Comparison of ENCODE assay signal across 8 cellular contexts in genomic region chr19:18293642-18294466, GRCh38. TPM values are rescaled to one million over a fixed set of nuclear protein-coding genes. Genes with fewer than 3 reads are reported as not detected.
DNase-seq lines count a peak whose midpoint lies in the region; ATAC-seq and TF ChIP-seq lines count a peak whose summit lies in the region.

No MANE protein-coding gene starts in this region.

- H3K27ac Mint-ChIP-seq in stimulated activated naive CD8-positive, alpha-beta T cell treated with anti-CD3 and anti-CD28 coated beads, Interleukin-15, Interleukin-2, amounts not matched to agents 100 ng/mL and 50 ng/mL, for 24 hours: peak overlapping the region; percentile 93
- peak overlapping the region; percentile 57 for H3K27ac Mint-ChIP-seq in chondrocyte (ENCODE audit: unreplicated experiment)
- H3K27ac Mint-ChIP-seq in naive thymus-derived CD8-positive, alpha-beta T cell: peak overlapping the region; percentile 92 to 100 (median 97)

- no peaks in the 10 kb centered on the region for H3K9me3 Mint-ChIP-seq in stimulated activated naive CD8-positive, alpha-beta T cell treated with anti-CD3 and anti-CD28 coated beads, Interleukin-15, Interleukin-2, amounts not matched to agents 100 ng/mL and 50 ng/mL, for 24 hours
- H3K9me3 Mint-ChIP-seq in chondrocyte (ENCODE audit: low read depth): no peaks in the 10 kb centered on the region
- H3K9me3 Mint-ChIP-seq in naive thymus-derived CD8-positive, alpha-beta T cell: peaks cover 0 to 10% (median 0%) of the 10 kb centered on the region in 9 donors

- TF ChIP-seq CTCF in chondrocyte (IDR thresholded peaks at IDR 0.05) (no peak), GM20000 (IDR thresholded peaks at IDR 0.05; ENCODE audit: extremely low read depth, missing control alignments) (no peak), GM10248 (IDR thresholded peaks at IDR 0.05; ENCODE audit: control extremely low read depth, extremely low read depth, low read depth, missing control alignments) (no peak)

- H3K4me3 Mint-ChIP-seq in stimulated activated naive CD8-positive, alpha-beta T cell treated with anti-CD3 and anti-CD28 coated beads, Interleukin-15, Interleukin-2, amounts not matched to agents 100 ng/mL and 50 ng/mL, for 24 hours: peak overlapping the region; percentile 87
- no peak overlapping the region for H3K4me3 Mint-ChIP-seq in chondrocyte (ENCODE audit: unreplicated experiment)
- H3K4me3 Mint-ChIP-seq in naive thymus-derived CD8-positive, alpha-beta T cell: peak overlapping the region; percentile 56 to 96 (median 85)

- CTCF ChIA-PET in GM10248 (lab: Yijun Ruan, JAX): interaction anchor here (3.1 to 6.3 kb wide), 2 partner anchors 9 to 13 kb away, joined by 20 to 43 read pairs; partner anchors contain the start of gene JUND

- no peak for ATAC-seq in stimulated activated naive CD8-positive, alpha-beta T cell treated with anti-CD3 and anti-CD28 coated beads, Interleukin-15, Interleukin-2, amounts not matched to agents 100 U/mL and 50 U/mL, for 24 hours
- ATAC-seq in naive thymus-derived CD8-positive, alpha-beta T cell: no peak
- no peak for ATAC-seq in GM19463 (IDR thresholded peaks at IDR 0.05; ENCODE audit: unreplicated experiment)

- H3K27me3 Mint-ChIP-seq in stimulated activated naive CD8-positive, alpha-beta T cell treated with anti-CD3 and anti-CD28 coated beads, Interleukin-15, Interleukin-2, amounts not matched to agents 100 ng/mL and 50 ng/mL, for 24 hours: no peaks in the 10 kb centered on the region
- no peaks in the 10 kb centered on the region for H3K27me3 Mint-ChIP-seq in chondrocyte (ENCODE audit: low read depth)
- H3K27me3 Mint-ChIP-seq in naive thymus-derived CD8-positive, alpha-beta T cell: peaks cover 0 to 1% (median 0%) of the 10 kb centered on the region in 5 donors

- POLR2A ChIA-PET in naive thymus-derived CD8-positive, alpha-beta T cell (lab: Charles Lee): interaction anchor here (0.6 to 23.0 kb wide), 7 partner anchors 9 to 1524 kb away, joined by 3 to 2305 read pairs (median 5); partner anchors contain the start of genes JUND, LSM4 and RAB3A
- POLR2A ChIA-PET in GM10248 (lab: Yijun Ruan, JAX): interaction anchor here (0.8 to 3.1 kb wide), 3 partner anchors 11 to 35 kb away, joined by 5 to 110 read pairs (median 11); partner anchors contain the start of gene JUND

- peaks cover 12% of the 10 kb centered on the region for H3K36me3 Mint-ChIP-seq in stimulated activated naive CD8-positive, alpha-beta T cell treated with anti-CD3 and anti-CD28 coated beads, Interleukin-15, Interleukin-2, amounts not matched to agents 100 ng/mL and 50 ng/mL, for 24 hours (ENCODE audit: low read depth)
- no peaks in the 10 kb centered on the region for H3K36me3 Mint-ChIP-seq in chondrocyte (ENCODE audit: low read depth)
- H3K36me3 Mint-ChIP-seq in naive thymus-derived CD8-positive, alpha-beta T cell: no peaks in the 10 kb centered on the region

- DNase-seq in stimulated activated naive CD8-positive, alpha-beta T cell treated with anti-CD3 and anti-CD28 coated beads, Interleukin-15, Interleukin-2, amounts not matched to agents 100 U/mL and 50 U/mL, for 24 hours: no peak
- DNase-seq in chondrocyte (ENCODE audit: low spot score) (no peak), NCI-H345 treated with DMSO at 0.1 percent for 48 hours (lab: John Stamatoyannopoulos, UW; ENCODE audit: unreplicated experiment) (no peak), GM20000 (ENCODE audit: low spot score) (no peak), GM10248 (ENCODE audit: extremely low spot score) (no peak)
- no peak for DNase-seq in naive thymus-derived CD8-positive, alpha-beta T cell

- H3K4me1 Mint-ChIP-seq in stimulated activated naive CD8-positive, alpha-beta T cell treated with anti-CD3 and anti-CD28 coated beads, Interleukin-15, Interleukin-2, amounts not matched to agents 100 ng/mL and 50 ng/mL, for 24 hours (ENCODE audit: low read depth): peaks cover 79% of the 10 kb centered on the region
- H3K4me1 Mint-ChIP-seq in chondrocyte (ENCODE audit: low read depth): peaks cover 43% of the 10 kb centered on the region
- H3K4me1 Mint-ChIP-seq in naive thymus-derived CD8-positive, alpha-beta T cell: peaks cover 29 to 64% (median 59%) of the 10 kb centered on the region in 4 donors

RNA-seq across cellular contexts. Expression of gene JUND, which starts 12.4 kb away (rescaled TPM):
- total RNA-seq in chondrocyte: 129 to 181 TPM (median 176 TPM) in 3 replicates
- 100 to 1,000 TPM; 181 to 189 TPM for total RNA-seq in naive thymus-derived CD8-positive, alpha-beta T cell
- polyA plus RNA-seq in naive thymus-derived CD8-positive, alpha-beta T cell: 100 to 1,000 TPM in 1 of 3 donors, 10 to 100 TPM in 2; 43.3 to 169 (median 69.1) TPM

RNA-seq across cellular contexts. Expression of gene IQCN, which starts 19.6 kb away (rescaled TPM):
- total RNA-seq in chondrocyte: 1.6 to 4.0 TPM (median 2.4 TPM) in 3 replicates
- 1 to 10 TPM; 7.4 to 8.4 TPM for total RNA-seq in naive thymus-derived CD8-positive, alpha-beta T cell
- under 1 TPM in 2 of 3 donors, not detected in 1; 0.06 to 0.15 TPM for polyA plus RNA-seq in naive thymus-derived CD8-positive, alpha-beta T cell

RNA-seq across cellular contexts. Expression of gene LSM4, which starts 29.0 kb away (rescaled TPM):
- total RNA-seq in chondrocyte: 68.1 to 84.8 TPM (median 73.0 TPM) in 3 replicates
- total RNA-seq in naive thymus-derived CD8-positive, alpha-beta T cell: 10 to 100 TPM; 82.1 to 84.0 TPM
- 100 to 1,000 TPM; 162 to 198 (median 181) TPM for polyA plus RNA-seq in naive thymus-derived CD8-positive, alpha-beta T cell

RNA-seq across cellular contexts. Expression of gene PGPEP1, which starts 46.5 kb away (rescaled TPM):
- total RNA-seq in chondrocyte: 18.6 to 21.5 TPM (median 21.1 TPM) in 3 replicates
- total RNA-seq in naive thymus-derived CD8-positive, alpha-beta T cell: 10 to 100 TPM; 55.9 to 61.0 TPM
- 10 to 100 TPM in 1 of 3 donors, 1 to 10 TPM in 2; 9.3 to 11.9 (median 9.7) TPM for polyA plus RNA-seq in naive thymus-derived CD8-positive, alpha-beta T cell
